22 cellular contexts compared by ENCODE assay signal in genomic region chr14:58783801-58784511, GRCh38.
"Had no signal": no experiment of that assay in that cellular context is flagged by ENCODE, and none has a peak within 500 bp of the region (broad histone marks: within the 10 kb centered on the region; RNA-seq: fewer than 3 reads in every experiment).

No MANE protein-coding gene starts in this region.

- H3K4me3 Mint-ChIP-seq: activated CD4-positive, alpha-beta memory T cell treated with anti-CD3 and anti-CD28 coated beads, Interleukin-2, amount 10 ng/mL, durations not matched to agents 7 days and 5 days; activated CD4-positive, alpha-beta T cell treated with anti-CD3 and anti-CD28 coated beads, Interleukin-2, amount 10 ng/mL, durations not matched to agents 24 days and 14 days; activated naive CD8-positive, alpha-beta T cell treated with anti-CD3 and anti-CD28 coated beads, Interleukin-2, amount 50 U/mL, for 24 hours; brain; memory B cell; natural killer cell treated with Interleukin-12 subunit alpha and Interleukin-12 subunit beta and Interleukin-15 and Interleukin-18, amount 100 ng/mL, for 72 hours had no signal

- H3K27me3 Mint-ChIP-seq: activated CD4-positive, alpha-beta memory T cell treated with anti-CD3 and anti-CD28 coated beads, Interleukin-2, amount 10 ng/mL, durations not matched to agents 7 days and 5 days; brain had no signal

- H3K27ac Mint-ChIP-seq: activated CD4-positive, alpha-beta memory T cell treated with anti-CD3 and anti-CD28 coated beads, Interleukin-2, amount 10 ng/mL, durations not matched to agents 7 days and 5 days; activated CD4-positive, alpha-beta T cell treated with anti-CD3 and anti-CD28 coated beads, Interleukin-2, amount 10 ng/mL, durations not matched to agents 24 days and 14 days; activated naive CD8-positive, alpha-beta T cell treated with anti-CD3 and anti-CD28 coated beads, Interleukin-2, amount 50 U/mL, for 24 hours; brain; memory B cell; natural killer cell treated with Interleukin-12 subunit alpha and Interleukin-12 subunit beta and Interleukin-15 and Interleukin-18, amount 100 ng/mL, for 72 hours had no signal

- FAIRE-seq: pancreas had no signal

- H3K9me3 ChIP-seq: heart right ventricle, neutrophil, pancreas, psoas muscle, right atrium auricular region, spleen, upper lobe of right lung had no signal

- H3K4me1 Mint-ChIP-seq: activated CD4-positive, alpha-beta memory T cell treated with anti-CD3 and anti-CD28 coated beads, Interleukin-2, amount 10 ng/mL, durations not matched to agents 7 days and 5 days; activated CD4-positive, alpha-beta T cell treated with anti-CD3 and anti-CD28 coated beads, Interleukin-2, amount 10 ng/mL, durations not matched to agents 24 days and 14 days; activated naive CD8-positive, alpha-beta T cell treated with anti-CD3 and anti-CD28 coated beads, Interleukin-2, amount 50 U/mL, for 24 hours; memory B cell had no signal

- H3K4me3 ChIP-seq: heart right ventricle, pancreas, psoas muscle, right atrium auricular region, spleen, upper lobe of right lung had no signal

- H3K36me3 Mint-ChIP-seq: brain; memory B cell; natural killer cell treated with Interleukin-12 subunit alpha and Interleukin-12 subunit beta and Interleukin-15 and Interleukin-18, amount 100 ng/mL, for 72 hours had no signal

- DNase-seq: activated CD4-positive, alpha-beta memory T cell treated with anti-CD3 and anti-CD28 coated beads, Interleukin-2, amount 10 ng/mL, durations not matched to agents 7 days and 5 days; activated CD4-positive, alpha-beta T cell treated with anti-CD3 and anti-CD28 coated beads, Interleukin-2, amount 10 ng/mL, durations not matched to agents 24 days and 14 days; activated gamma-delta T cell; activated naive CD4-positive, alpha-beta T cell treated with anti-CD3 and anti-CD28 coated beads, Interleukin-2, amount 50 U/mL, for 16 hours; activated naive CD8-positive, alpha-beta T cell treated with anti-CD3 and anti-CD28 coated beads, Interleukin-2, amount 50 U/mL, for 24 hours; dermis blood vessel endothelial cell; effector CD8-positive, alpha-beta T cell; heart right ventricle; islet precursor cell; left cardiac atrium; pancreas; psoas muscle; spleen; stimulated activated CD4-positive, alpha-beta T cell treated with anti-CD3 and anti-CD28 coated beads, Interleukin-4, amount 100 ng/mL, for 1 hour; stimulated activated naive CD4-positive, alpha-beta T cell; upper lobe of right lung had no signal

- ATAC-seq: activated CD4-positive, CD25-positive, alpha-beta regulatory T cell treated with anti-CD3 and anti-CD28 coated beads, Interleukin-2, amount 50 U/mL, for 24 hours; activated naive CD8-positive, alpha-beta T cell treated with anti-CD3 and anti-CD28 coated beads, Interleukin-2, amount 50 U/mL, for 24 hours; heart right ventricle; natural killer cell treated with Interleukin-12 subunit alpha and Interleukin-12 subunit beta and Interleukin-15 and Interleukin-18, amount 100 ng/mL, for 72 hours; pancreas; psoas muscle; upper lobe of right lung had no signal
